13 cellular contexts compared by ENCODE assay signal in the genomic region with DNA sequence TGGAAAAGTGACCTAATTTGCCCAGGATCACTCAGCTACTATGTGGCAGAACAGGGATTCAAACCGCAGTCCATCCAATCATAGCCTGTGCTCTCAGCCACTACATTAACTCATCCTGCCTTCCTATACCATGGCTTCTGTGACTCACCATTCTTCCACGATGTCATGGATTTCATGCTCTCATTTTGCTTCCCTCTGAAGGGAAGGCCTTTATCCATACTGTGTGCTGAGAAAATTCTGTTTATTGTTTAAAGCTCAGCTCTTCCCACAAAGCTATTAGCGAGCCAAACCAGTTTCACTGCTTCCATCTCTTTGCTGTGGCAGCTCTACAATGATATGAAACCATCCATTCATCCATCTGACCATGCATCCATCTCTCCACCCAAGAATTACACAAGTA.
"Had no signal": no experiment of that assay in that cellular context is flagged by ENCODE, and none has a peak within 500 bp of the region (broad histone marks: within the 10 kb centered on the region; RNA-seq: fewer than 3 reads in every experiment).

No MANE protein-coding gene starts in this region.

- DNase-seq: activated CD4-positive, CD25-positive, alpha-beta regulatory T cell; amygdala; head of caudate nucleus; left ventricle myocardium superior; nephron progenitor cell; stimulated activated CD4-positive, alpha-beta T cell treated with anti-CD3 and anti-CD28 coated beads, Interleukin-15, amount 100 ng/mL, for 24 hours; stimulated activated CD4-positive, alpha-beta T cell treated with anti-CD3 and anti-CD28 coated beads, Interleukin-4, amount 100 ng/mL, for 24 hours; stimulated activated naive CD8-positive, alpha-beta T cell treated with anti-CD3 and anti-CD28 coated beads, Interleukin-15, amount 100 ng/mL, for 72 hours; T-helper 2 cell; upper lobe of right lung had no signal

- H3K27ac ChIP-seq: cardiac muscle cell, testis, upper lobe of right lung had no signal

- H3K9me3 ChIP-seq: testis, upper lobe of right lung had no signal

- H3K4me1 ChIP-seq: upper lobe of right lung had no signal

- H3K36me3 ChIP-seq: cardiac muscle cell, upper lobe of right lung had no signal

- H3K4me3 Mint-ChIP-seq: nephron progenitor cell; stimulated activated naive CD8-positive, alpha-beta T cell treated with anti-CD3 and anti-CD28 coated beads, Interleukin-15, amount 100 ng/mL, for 72 hours had no signal

- H3K27ac Mint-ChIP-seq: activated naive CD4-positive, alpha-beta T cell treated with anti-CD3 and anti-CD28 coated beads, Interleukin-2, amount 50 U/mL, for 72 hours; nephron progenitor cell; stimulated activated naive CD8-positive, alpha-beta T cell treated with anti-CD3 and anti-CD28 coated beads, Interleukin-15, amount 100 ng/mL, for 72 hours had no signal

- H3K4me3 ChIP-seq: cardiac muscle cell, testis, upper lobe of right lung had no signal

- H3K4me1 Mint-ChIP-seq: nephron progenitor cell; stimulated activated naive CD8-positive, alpha-beta T cell treated with anti-CD3 and anti-CD28 coated beads, Interleukin-15, amount 100 ng/mL, for 72 hours had no signal

- H3K27me3 Mint-ChIP-seq: stimulated activated naive CD8-positive, alpha-beta T cell treated with anti-CD3 and anti-CD28 coated beads, Interleukin-15, amount 100 ng/mL, for 72 hours had no signal

- ATAC-seq: activated naive CD4-positive, alpha-beta T cell treated with anti-CD3 and anti-CD28 coated beads, Interleukin-2, amount 50 U/mL, for 72 hours; left ventricle myocardium superior; stimulated activated naive CD8-positive, alpha-beta T cell treated with anti-CD3 and anti-CD28 coated beads, Interleukin-15, amount 100 ng/mL, for 72 hours had no signal

- H3K27me3 ChIP-seq: cardiac muscle cell, testis, upper lobe of right lung had no signal

- H3K36me3 Mint-ChIP-seq: activated naive CD4-positive, alpha-beta T cell treated with anti-CD3 and anti-CD28 coated beads, Interleukin-2, amount 50 U/mL, for 72 hours had no signal

- H3K9me3 Mint-ChIP-seq: activated naive CD4-positive, alpha-beta T cell treated with anti-CD3 and anti-CD28 coated beads, Interleukin-2, amount 50 U/mL, for 72 hours; nephron progenitor cell; stimulated activated naive CD8-positive, alpha-beta T cell treated with anti-CD3 and anti-CD28 coated beads, Interleukin-15, amount 100 ng/mL, for 72 hours had no signal
